ENCODE assay signal across 8 cellular contexts in genomic region chr19:58278156-58279041, GRCh38. TPM values are rescaled to one million over a fixed set of nuclear protein-coding genes. Genes with fewer than 3 reads are reported as not detected.
DNase-seq lines count a peak whose midpoint lies in the region; ATAC-seq, FAIRE-seq and TF ChIP-seq lines count a peak whose summit lies in the region.

Gene ZNF8, plus strand, starts transcription at chr19:58278955. Its CDS starts 127 bp downstream, at chr19:58279082.

- H3K9me3 ChIP-seq in adipocyte (ENCODE audit: control insufficient read depth, low read length): peaks cover 25% of the 10 kb centered on the region
- no peaks in the 10 kb centered on the region for H3K9me3 ChIP-seq in pancreas
- H3K9me3 ChIP-seq in tibial artery: peaks cover 5 to 44% (median 24%) of the 10 kb centered on the region in 3 donors

- FAIRE-seq in GM12891 (lab: Jason Lieb, UNC) (peak; percentile 99), pancreas (lab: Jason Lieb, UNC) (peak; percentile 90)

- H3K27ac ChIP-seq in pancreas (peak within 1 kb of the TSS; percentile 48 to 77 (median 64)), tibial artery (peak within 1 kb of the TSS; percentile 86 to 90)

- peaks cover 33% of the 10 kb centered on the region for H3K36me3 ChIP-seq in adipocyte (ENCODE audit: control insufficient read depth, insufficient read depth, low read length, severe bottlenecking)
- no peaks in the 10 kb centered on the region for H3K36me3 ChIP-seq in pancreas
- H3K36me3 ChIP-seq in tibial artery: peaks cover 24 to 53% (median 38%) of the 10 kb centered on the region in 3 donors

- intact Hi-C loops in Right ventricle myocardium superior (cut with DNase I) (no loop called here), pancreas (cut with DNase I) (no loop called here), tibial artery (cut with DNase I; ENCODE audit: low total_unique reads) (loop anchor here (2.0 to 10.0 kb wide), 2 partner anchors 26 to 94 kb away; partner anchors contain the start of genes ERVK3-1 and ZNF274)

- H3K9ac ChIP-seq in adipocyte (ENCODE audit: low read length): peak within 1 kb of the TSS; percentile 98

- peak within 1 kb of the TSS; percentile 95 for H3K4me3 ChIP-seq in adipocyte (ENCODE audit: low read length)
- H3K4me3 ChIP-seq in pancreas: peak within 1 kb of the TSS; percentile 59 to 97 (median 84)
- H3K4me3 ChIP-seq in tibial artery: peak within 1 kb of the TSS; percentile 77 to 95

- TF ChIP-seq POLR2A in GM12891 (IDR thresholded peaks at IDR 0.05; ENCODE audit: low read depth, low read length): peak; percentile 75

- no peaks in the 10 kb centered on the region for H3K27me3 ChIP-seq in adipocyte (replicated peaks; ENCODE audit: control insufficient read depth, insufficient read depth, low read length)
- no peaks in the 10 kb centered on the region for H3K27me3 ChIP-seq in pancreas
- H3K27me3 ChIP-seq in tibial artery: no peaks in the 10 kb centered on the region

- DNase-seq in GM12891 (ENCODE audit: insufficient read length, low spot score) (peak; percentile 100), NCI-H1417 treated with DMSO at 0.1 percent for 48 hours (lab: John Stamatoyannopoulos, UW) (peak; percentile 18), SW 1271 (lab: John Stamatoyannopoulos, UW) (peak; percentile 86 to 93), adipocyte (ENCODE audit: low read depth) (peak; percentile 99), Right ventricle myocardium superior (peak; percentile 98), pancreas (peak; percentile 94 to 98 (median 97)), tibial artery (peak; percentile 96 to 98)

- H3K4me1 ChIP-seq in adipocyte (ENCODE audit: control insufficient read depth, insufficient read depth, low read length): peaks cover 16% of the 10 kb centered on the region
- peaks cover 0 to 10% (median 6%) of the 10 kb centered on the region in 3 donors for H3K4me1 ChIP-seq in pancreas
- peaks cover 0 to 29% (median 8%) of the 10 kb centered on the region in 4 donors for H3K4me1 ChIP-seq in tibial artery

- 1% methylated on average over 48 to 54 of the region's 54 CpGs for WGBS in pancreas, 2 donors

- ATAC-seq in HG02798 (IDR thresholded peaks at IDR 0.05; ENCODE audit: poor library complexity, unreplicated experiment) (peak; percentile 98), Right ventricle myocardium superior (ENCODE audit: poor library complexity) (peak; percentile 96), pancreas (peak; percentile 95 to 98 (median 96))

- no peak for TF ChIP-seq CTCF in pancreas (IDR thresholded peaks at IDR 0.05)
- no peak for TF ChIP-seq CTCF in tibial artery (IDR thresholded peaks at IDR 0.05)

TF ChIP-seq in GM12891, 5 proteins besides CTCF, POLR2A, EP300 and RAD21:
- TF ChIP-seq TAF1 (IDR thresholded peaks at IDR 0.05; ENCODE audit: low read depth, low read length) (peak; percentile 62), PAX5 (IDR thresholded peaks at IDR 0.05; ENCODE audit: insufficient read depth, low read length, severe bottlenecking) (no peak)

RNA-seq across cellular contexts. Expression of gene ZNF8, which starts in this region (rescaled TPM):
- polyA plus RNA-seq in GM12891 (2012; ENCODE audit: low read depth, missing spikeins): 0.69 TPM
- 4.6 TPM for total RNA-seq in Right ventricle myocardium superior
- total RNA-seq in pancreas: 1 to 10 TPM; 1.6 to 3.6 (median 2.0) TPM
- polyA plus RNA-seq in pancreas: 1 to 10 TPM; 1.4 to 1.5 TPM

Comparison
In these comparisons a context has a peak if more than half of its experiments do, and no peak if none do; other contexts are left out.
1. Peak in every context shown above with its lines: DNase-seq, ATAC-seq, H3K4me3 ChIP-seq and H3K27ac ChIP-seq.
2. DNase-seq: peak in every context shown above with its lines; median percentile 100 in GM12891; 99 in adipocyte; 98 in Right ventricle myocardium superior; 97 in pancreas; 97 in tibial artery; 90 in SW 1271; 18 in NCI-H1417 treated with DMSO at 0.1 percent for 48 hours.